In the genomic region with DNA sequence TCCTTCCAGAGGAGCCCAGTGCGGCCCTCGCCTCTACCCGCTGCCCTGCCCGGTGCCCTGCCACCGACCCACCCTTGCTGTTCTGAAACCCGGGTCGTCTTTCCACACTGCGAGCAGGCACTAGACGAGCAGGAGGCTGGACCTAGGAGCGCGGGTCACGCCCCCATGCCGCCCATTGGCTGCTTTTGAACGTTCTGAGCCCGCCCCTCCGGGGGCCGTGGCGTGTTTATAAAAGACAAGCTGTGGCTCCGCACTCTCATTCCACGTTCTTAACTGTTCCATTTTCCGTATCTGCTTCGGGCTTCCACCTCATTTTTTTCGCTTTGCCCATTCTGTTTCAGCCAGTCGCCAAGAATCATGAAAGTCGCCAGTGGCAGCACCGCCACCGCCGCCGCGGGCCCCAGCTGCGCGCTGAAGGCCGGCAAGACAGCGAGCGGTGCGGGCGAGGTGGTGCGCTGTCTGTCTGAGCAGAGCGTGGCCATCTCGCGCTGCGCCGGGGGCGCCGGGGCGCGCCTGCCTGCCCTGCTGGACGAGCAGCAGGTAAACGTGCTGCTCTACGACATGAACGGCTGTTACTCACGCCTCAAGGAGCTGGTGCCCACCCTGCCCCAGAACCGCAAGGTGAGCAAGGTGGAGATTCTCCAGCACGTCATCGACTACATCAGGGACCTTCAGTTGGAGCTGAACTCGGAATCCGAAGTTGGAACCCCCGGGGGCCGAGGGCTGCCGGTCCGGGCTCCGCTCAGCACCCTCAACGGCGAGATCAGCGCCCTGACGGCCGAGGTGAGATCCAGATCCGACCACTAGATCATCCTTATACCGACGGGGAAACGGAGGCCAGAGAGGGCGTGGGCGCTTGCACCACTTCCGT, we compare ENCODE assay signal across 8 cellular contexts.
DNase-seq lines count a peak whose midpoint lies in the region; ATAC-seq and TF ChIP-seq lines count a peak whose summit lies in the region.

A gene with protein sequence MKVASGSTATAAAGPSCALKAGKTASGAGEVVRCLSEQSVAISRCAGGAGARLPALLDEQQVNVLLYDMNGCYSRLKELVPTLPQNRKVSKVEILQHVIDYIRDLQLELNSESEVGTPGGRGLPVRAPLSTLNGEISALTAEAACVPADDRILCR (plus strand): TSS at position 259 of the 871 bp plus-strand sequence. CDS start 99 bp downstream, at position 358.

- peak within 1 kb of the TSS; percentile 84 for H3K4me3 ChIP-seq in AG09309 (ENCODE audit: control insufficient read depth, low read depth, low read length)

- no peak for TF ChIP-seq CTCF in AG09309 (IDR thresholded peaks at IDR 0.05; ENCODE audit: control insufficient read depth, insufficient read depth, low read depth, low read length, missing control alignments)

- peak; percentile 88 for DNase-seq in AG09309 (ENCODE audit: low read depth)
- DNase-seq in NCI-H446 (lab: John Stamatoyannopoulos, UW): peak; percentile 98
- peak; percentile 75 for DNase-seq in activated CD4-positive, CD25-positive, alpha-beta regulatory T cell treated with anti-CD3 and anti-CD28 coated beads, Interleukin-2, amount 50 U/mL, for 16 hours (ENCODE audit: low read depth, low spot score)
- DNase-seq in central memory CD4-positive, alpha-beta T cell: peak; percentile 85
- DNase-seq in inferior parietal cortex (ENCODE audit: extremely low spot score): peak; percentile 94
- DNase-seq in smooth muscle cell of the brain vasculature (ENCODE audit: low read depth, low spot score): peak; percentile 93

- peak; percentile 87 for ATAC-seq in GM19043 (IDR thresholded peaks at IDR 0.05; ENCODE audit: low read depth, unreplicated experiment)
- ATAC-seq in HG03378 (IDR thresholded peaks at IDR 0.05; ENCODE audit: unreplicated experiment): peak; percentile 63

Comparison
In these comparisons a context has a peak if more than half of its experiments do, and no peak if none do; other contexts are left out.
1. Peak in every context shown above with its lines: DNase-seq, ATAC-seq and H3K4me3 ChIP-seq.